ENCODE assay signal across 29 cellular contexts in the genomic region with DNA sequence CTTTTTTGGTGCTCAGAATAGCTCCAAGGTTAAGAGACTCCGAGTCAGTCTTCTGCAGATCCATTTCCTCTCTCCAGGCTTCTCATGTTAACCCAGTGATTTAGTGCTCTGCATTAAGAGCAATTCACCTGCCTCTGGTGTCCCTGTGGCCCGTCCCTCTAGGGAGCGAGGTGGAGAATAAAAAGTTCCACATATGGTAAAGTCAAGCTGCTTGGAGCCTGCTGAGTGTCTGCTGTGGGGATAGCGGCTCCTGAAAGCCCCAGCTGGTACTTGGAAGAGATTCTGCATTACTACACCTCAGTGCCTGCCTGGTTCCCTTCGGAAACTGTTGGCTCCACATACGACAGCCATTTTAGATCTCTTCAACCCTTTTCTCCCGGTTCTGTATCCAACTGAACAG.
A peak's percentile ranks its signal among the peaks of the same experiment; 100 is the strongest.
DNase-seq lines count a peak whose midpoint lies in the region; TF ChIP-seq lines count a peak whose summit lies in the region.
"Had no signal": no experiment of that assay in that cellular context is flagged by ENCODE, and none has a peak within 500 bp of the region (broad histone marks: within the 10 kb centered on the region; RNA-seq: fewer than 3 reads in every experiment).

No MANE protein-coding gene starts in this region.

- H4K20me1 ChIP-seq in H9 (ENCODE audit: control insufficient read depth, insufficient read depth, insufficient read length) (no peaks in the 10 kb centered on the region), hepatocyte (ENCODE audit: insufficient read depth, poor library complexity, severe bottlenecking) (no peaks in the 10 kb centered on the region)
- H4K20me1 ChIP-seq: BLaER1 had no signal

- H3K9me2 ChIP-seq in hepatocyte (replicated peaks; ENCODE audit: insufficient read depth), result no peaks in the 10 kb centered on the region

- no peaks in the 10 kb centered on the region for H3K36me3 ChIP-seq in CD8-positive, alpha-beta memory T cell (ENCODE audit: insufficient read depth, low read length)
- H3K36me3 ChIP-seq in hepatocyte (replicated peaks; ENCODE audit: insufficient read depth, low read depth), result no peaks in the 10 kb centered on the region
- H3K36me3 ChIP-seq: BLaER1, HAP-1, ovary, spleen, uterus had no signal

- DNase-seq in H9 (peak; percentile 36), NCI-H2171 (lab: John Stamatoyannopoulos, UW) (peak; percentile 91), cerebellar nuclear complex (lab: John Stamatoyannopoulos, UW) (peak; percentile 85 to 93), iPS-NIHi7 (ENCODE audit: extremely low spot score) (peak; percentile 22), endothelial cell (ENCODE audit: low spot score) (no peak), hepatocyte (ENCODE audit: low spot score) (no peak)
- no peak for DNase-seq in CD8-positive, alpha-beta memory T cell
- DNase-seq in activated CD4-positive, alpha-beta T cell treated with anti-CD3 and anti-CD28 coated beads, Interleukin-2, amount 50 U/mL, for 1 hour, result no peak
- DNase-seq: ACHN; activated CD4-positive, alpha-beta T cell treated with anti-CD3 and anti-CD28 coated beads, Interleukin-2, amount 10 ng/mL, durations not matched to agents 24 days and 14 days; activated naive CD4-positive, alpha-beta T cell treated with anti-CD3 and anti-CD28 coated beads, Interleukin-2, amount 10 ng/mL, durations not matched to agents 7 days and 5 days; Caco-2; DND-41; head of caudate nucleus; midbrain; natural killer cell; NCI-H1092; NCI-H2081; NCI-H526 treated with DMSO at 0.1 percent for 48 hours; ovary; RPMI8226; spleen; stimulated activated CD4-positive, alpha-beta T cell treated with anti-CD3 and anti-CD28 coated beads, Interleukin-4, amount 100 ng/mL, for 1 hour; stimulated activated naive CD4-positive, alpha-beta T cell; uterus had no signal

- H3K9ac ChIP-seq in H9 (ENCODE audit: extremely low read depth, insufficient read length, low read length), result no peak overlapping the region
- H3K9ac ChIP-seq: BLaER1 had no signal

- H3K27ac ChIP-seq in H9 (ENCODE audit: insufficient read length, low read depth, low read length) (no peak overlapping the region), hepatocyte (no peak overlapping the region)
- no peak overlapping the region for H3K27ac ChIP-seq in CD8-positive, alpha-beta memory T cell (ENCODE audit: low read depth, low read length)
- H3K27ac ChIP-seq: BLaER1, ovary, uterus, VCaP had no signal

- H3K23me2 ChIP-seq in H9 (ENCODE audit: insufficient read length, low read depth, low read length, poor library complexity, severe bottlenecking), result no peaks in the 10 kb centered on the region

- H4K91ac ChIP-seq in H9 (ENCODE audit: insufficient read length, low read depth, low read length), result no peak overlapping the region

- no peak overlapping the region for H3K14ac ChIP-seq in H9 (ENCODE audit: insufficient read depth, low read length)

- no peaks in the 10 kb centered on the region for H3K79me1 ChIP-seq in H9 (ENCODE audit: insufficient read depth, low read depth, low read length, poor library complexity, severe bottlenecking)

- H3T11ph ChIP-seq in H9 (ENCODE audit: low read length), result no peak overlapping the region

- H3K9me3 Mint-ChIP-seq in H9, result no peaks in the 10 kb centered on the region
- H3K9me3 Mint-ChIP-seq in endothelial cell (ENCODE audit: unreplicated experiment), result no peaks in the 10 kb centered on the region
- no peaks in the 10 kb centered on the region for H3K9me3 Mint-ChIP-seq in CD8-positive, alpha-beta memory T cell
- H3K9me3 Mint-ChIP-seq: activated CD4-positive, alpha-beta T cell treated with anti-CD3 and anti-CD28 coated beads, Interleukin-2, amount 10 ng/mL, durations not matched to agents 24 days and 14 days; activated naive CD4-positive, alpha-beta T cell treated with anti-CD3 and anti-CD28 coated beads, Interleukin-2, amount 10 ng/mL, durations not matched to agents 7 days and 5 days; natural killer cell had no signal

- no peak overlapping the region for H4K5ac ChIP-seq in H9 (ENCODE audit: insufficient read length, low read depth, low read length)

- H3K4me2 ChIP-seq in H9 (ENCODE audit: insufficient read depth, insufficient read length, low read length) (no peak overlapping the region), hepatocyte (no peak overlapping the region)
- H3K4me2 ChIP-seq: BLaER1 had no signal

- H2BK20ac ChIP-seq in H9 (ENCODE audit: low read depth, low read length, poor library complexity, severe bottlenecking), result no peak overlapping the region

- H3K18ac ChIP-seq in H9 (ENCODE audit: insufficient read length, low read depth, low read length), result no peak overlapping the region

- H3K79me2 ChIP-seq in H9 (ENCODE audit: insufficient read depth, low read length) (no peaks in the 10 kb centered on the region), hepatocyte (no peaks in the 10 kb centered on the region)

- no peak overlapping the region for H3K4ac ChIP-seq in H9 (ENCODE audit: low read depth, low read length)

- H3K4me1 Mint-ChIP-seq in H9 (peaks cover 6 to 16% of the 10 kb centered on the region in 2 experiments), endothelial cell (ENCODE audit: unreplicated experiment) (peaks cover 21% of the 10 kb centered on the region)
- H3K4me1 Mint-ChIP-seq in CD8-positive, alpha-beta memory T cell, result peaks cover 19 to 27% (median 24%) of the 10 kb centered on the region in 3 donors

- H2AFZ ChIP-seq in H9 (ENCODE audit: low read length), result no peak overlapping the region
- no peak overlapping the region for H2AFZ ChIP-seq in hepatocyte

- H3K4me3 Mint-ChIP-seq in H9 (peak overlapping the region in 1 of 2 experiments; percentile 49; a peak in 2 of 5 replicates), endothelial cell (ENCODE audit: unreplicated experiment) (no peak overlapping the region)
- no peak overlapping the region for H3K4me3 Mint-ChIP-seq in CD8-positive, alpha-beta memory T cell
- H3K4me3 Mint-ChIP-seq: activated CD4-positive, alpha-beta T cell treated with anti-CD3 and anti-CD28 coated beads, Interleukin-2, amount 10 ng/mL, durations not matched to agents 24 days and 14 days; activated naive CD4-positive, alpha-beta T cell treated with anti-CD3 and anti-CD28 coated beads, Interleukin-2, amount 10 ng/mL, durations not matched to agents 7 days and 5 days; natural killer cell had no signal

- H3K9me3 ChIP-seq in H9 (ENCODE audit: control insufficient read depth, low read depth, low read length) (no peaks in the 10 kb centered on the region), hepatocyte (ENCODE audit: low read depth) (no peaks in the 10 kb centered on the region)
- H3K9me3 ChIP-seq in CD8-positive, alpha-beta memory T cell (ENCODE audit: low read length), result no peaks in the 10 kb centered on the region
- H3K9me3 ChIP-seq: BLaER1, Caco-2, HAP-1, ovary, spleen, uterus had no signal

- H3K27ac Mint-ChIP-seq in H9 (peak overlapping the region; percentile 3 to 52 (median 21); a peak in 1 of 7 replicates), endothelial cell (ENCODE audit: unreplicated experiment) (no peak overlapping the region)
- no peak overlapping the region for H3K27ac Mint-ChIP-seq in CD8-positive, alpha-beta memory T cell
- H3K27ac Mint-ChIP-seq: activated CD4-positive, alpha-beta T cell treated with anti-CD3 and anti-CD28 coated beads, Interleukin-2, amount 10 ng/mL, durations not matched to agents 24 days and 14 days; activated naive CD4-positive, alpha-beta T cell treated with anti-CD3 and anti-CD28 coated beads, Interleukin-2, amount 10 ng/mL, durations not matched to agents 7 days and 5 days; natural killer cell had no signal

- H3K36me3 Mint-ChIP-seq in H9 (ENCODE audit: insufficient read depth in 1 of 3, low read depth in 3 of 3) (no peaks in the 10 kb centered on the region), endothelial cell (ENCODE audit: low read depth, unreplicated experiment) (peaks cover 8% of the 10 kb centered on the region)
- H3K36me3 Mint-ChIP-seq in CD8-positive, alpha-beta memory T cell, result no peaks in the 10 kb centered on the region
- H3K36me3 Mint-ChIP-seq: activated naive CD4-positive, alpha-beta T cell treated with anti-CD3 and anti-CD28 coated beads, Interleukin-2, amount 10 ng/mL, durations not matched to agents 7 days and 5 days; natural killer cell had no signal

- H2AK5ac ChIP-seq in H9 (ENCODE audit: insufficient read length, low read length), result no peak overlapping the region

- POLR2A ChIA-PET in CD8-positive, alpha-beta memory T cell (lab: Charles Lee), result no interaction called here

- H4K8ac ChIP-seq in H9 (replicated peaks; ENCODE audit: insufficient read length, low read depth, low read length), result no peak overlapping the region

- CTCF ChIA-PET in CD8-positive, alpha-beta memory T cell (lab: Charles Lee), result no interaction called here

- H3K23ac ChIP-seq in H9 (ENCODE audit: insufficient read length, low read depth, low read length), result no peak overlapping the region

- H2BK5ac ChIP-seq in H9 (ENCODE audit: insufficient read length, low read length), result no peak overlapping the region

- no peak overlapping the region for H2BK120ac ChIP-seq in H9 (ENCODE audit: low read depth, low read length, poor library complexity, severe bottlenecking)

- H3K56ac ChIP-seq in H9 (ENCODE audit: insufficient read length, low read depth, low read length), result no peak overlapping the region

- H3K4me1 ChIP-seq in H9 (ENCODE audit: insufficient read depth, low read length) (no peaks in the 10 kb centered on the region), hepatocyte (ENCODE audit: insufficient read depth) (no peaks in the 10 kb centered on the region)
- H3K4me1 ChIP-seq in CD8-positive, alpha-beta memory T cell (ENCODE audit: insufficient read depth, low read length), result peaks cover 7% of the 10 kb centered on the region
- H3K4me1 ChIP-seq: Caco-2, HAP-1 had no signal

- no CpG with 5 or more reads among the region's 7 CpGs for WGBS in H9 (ENCODE audit: extremely low coverage, insufficient read length, low lambda C conversion rate)
- WGBS in hepatocyte (ENCODE audit: low lambda C conversion rate, missing lambda C conversion rate), result 71% methylated on average over 7 of the region's 7 CpGs

- TF ChIP-seq CTCF in H9 (conservative IDR thresholded peaks at IDR 0.05), result no peak
- TF ChIP-seq CTCF in endothelial cell (IDR thresholded peaks at IDR 0.05; ENCODE audit: unreplicated experiment), result no peak
- no peak for TF ChIP-seq CTCF in hepatocyte (IDR thresholded peaks at IDR 0.05; ENCODE audit: poor library complexity)

- H2BK12ac ChIP-seq in H9 (ENCODE audit: insufficient read length, low read depth, low read length), result no peak overlapping the region

- H3K27me3 ChIP-seq in H9 (ENCODE audit: insufficient read depth, low read length), result no peaks in the 10 kb centered on the region
- no peaks in the 10 kb centered on the region for H3K27me3 ChIP-seq in CD8-positive, alpha-beta memory T cell (ENCODE audit: insufficient read depth, low read length, poor library complexity, severe bottlenecking)
- no peaks in the 10 kb centered on the region for H3K27me3 ChIP-seq in hepatocyte
- H3K27me3 ChIP-seq: BLaER1, dorsolateral prefrontal cortex, ovary, spleen, uterus had no signal

- H3K4me3 ChIP-seq in CD8-positive, alpha-beta memory T cell (ENCODE audit: low read length), result no peak overlapping the region
- H3K4me3 ChIP-seq in hepatocyte, result no peak overlapping the region
- H3K4me3 ChIP-seq: BLaER1, dorsolateral prefrontal cortex, HAP-1, ovary, spleen, uterus had no signal

- H3K27me3 Mint-ChIP-seq in H9 (ENCODE audit: low read depth) (no peaks in the 10 kb centered on the region; the same call in 1 of the 2 replicates), endothelial cell (ENCODE audit: unreplicated experiment) (peaks cover 3% of the 10 kb centered on the region)
- H3K27me3 Mint-ChIP-seq in CD8-positive, alpha-beta memory T cell, result no peaks in the 10 kb centered on the region
- H3K27me3 Mint-ChIP-seq: activated naive CD4-positive, alpha-beta T cell treated with anti-CD3 and anti-CD28 coated beads, Interleukin-2, amount 10 ng/mL, durations not matched to agents 7 days and 5 days had no signal

- H2BK15ac ChIP-seq in H9 (ENCODE audit: low read depth, low read length), result no peak overlapping the region

Comparison
In these comparisons a context has a peak if more than half of its experiments do, and no peak if none do; other contexts are left out.
1. DNase-seq: peak in H9 (single experiment), NCI-H2171 (single experiment), cerebellar nuclear complex (2 of 2) and iPS-NIHi7 (single experiment); none in endothelial cell (single experiment), CD8-positive, alpha-beta memory T cell (0 of 5), activated CD4-positive, alpha-beta T cell treated with anti-CD3 and anti-CD28 coated beads, Interleukin-2, amount 50 U/mL, for 1 hour (single experiment) and hepatocyte (single experiment).
2. H3K27ac Mint-ChIP-seq: peak in H9 (3 of 3); none in endothelial cell (single experiment) and CD8-positive, alpha-beta memory T cell (0 of 8).